In genomic region chr1:1272341-1273151, GRCh38 we compare ENCODE assay signal across 8 cellular contexts. TPM values are rescaled to one million over a fixed set of nuclear protein-coding genes. Genes with fewer than 3 reads are reported as not detected.
A peak's percentile ranks its signal among the peaks of the same experiment; 100 is the strongest.
DNase-seq lines count a peak whose midpoint lies in the region; ATAC-seq and TF ChIP-seq lines count a peak whose summit lies in the region.

No MANE protein-coding gene starts in this region.

- H3K36me3 Mint-ChIP-seq in dendritic cell treated with granulocyte-macrophage colony-stimulating factor and Interleukin-4, amounts not matched to agents 40 ng/mL and 50 ng/mL, for 4 days (ENCODE audit: low read depth) = peaks cover 60% of the 10 kb centered on the region
- H3K36me3 Mint-ChIP-seq in natural killer cell = no peaks in the 10 kb centered on the region

- H3K27ac Mint-ChIP-seq in dendritic cell treated with granulocyte-macrophage colony-stimulating factor and Interleukin-4, amounts not matched to agents 40 ng/mL and 50 ng/mL, for 4 days = peak overlapping the region; percentile 84
- peak overlapping the region; percentile 51 to 58 for H3K27ac Mint-ChIP-seq in natural killer cell

- peak; percentile 6 for ATAC-seq in GM18867 (IDR thresholded peaks at IDR 0.05; ENCODE audit: unreplicated experiment)
- peak in 1 of 3 donors; percentile 5 for ATAC-seq in natural killer cell

- in situ Hi-C loops in G401 (cut with HindIII; ENCODE audit: low sequenced_read_pairs) = no loop called here

- H3K4me3 Mint-ChIP-seq in dendritic cell treated with granulocyte-macrophage colony-stimulating factor and Interleukin-4, amounts not matched to agents 40 ng/mL and 50 ng/mL, for 4 days = peak overlapping the region; percentile 86
- H3K4me3 Mint-ChIP-seq in natural killer cell = peak overlapping the region; percentile 84

- TF ChIP-seq POLR2A in erythroblast (IDR thresholded peaks at IDR 0.05; ENCODE audit: low read length) = no peak

- no peaks in the 10 kb centered on the region for H3K27me3 Mint-ChIP-seq in dendritic cell treated with granulocyte-macrophage colony-stimulating factor and Interleukin-4, amounts not matched to agents 40 ng/mL and 50 ng/mL, for 4 days
- H3K27me3 Mint-ChIP-seq in natural killer cell (ENCODE audit: low read depth in 2 of 2) = no peaks in the 10 kb centered on the region

- TF ChIP-seq CTCF in natural killer cell (IDR thresholded peaks at IDR 0.05) = no peak

- peaks cover 44% of the 10 kb centered on the region for H3K4me1 Mint-ChIP-seq in dendritic cell treated with granulocyte-macrophage colony-stimulating factor and Interleukin-4, amounts not matched to agents 40 ng/mL and 50 ng/mL, for 4 days (ENCODE audit: low read depth)
- peaks cover 28 to 44% of the 10 kb centered on the region in 2 donors for H3K4me1 Mint-ChIP-seq in natural killer cell

- peak; percentile 14 for DNase-seq in NCI-H2196 treated with DMSO at 0.1 percent for 48 hours (lab: John Stamatoyannopoulos, UW; ENCODE audit: unreplicated experiment)
- no peak for DNase-seq in natural killer cell
- DNase-seq in G401 (ENCODE audit: low spot score) = no peak
- DNase-seq in erythroblast (lab: John Stamatoyannopoulos, UW) = no peak
- no peak for DNase-seq in pons (ENCODE audit: low spot score)
- no peak for DNase-seq in DMS 273 treated with DMSO at 0.1 percent for 48 hours (lab: John Stamatoyannopoulos, UW)

- no peaks in the 10 kb centered on the region for H3K9me3 Mint-ChIP-seq in dendritic cell treated with granulocyte-macrophage colony-stimulating factor and Interleukin-4, amounts not matched to agents 40 ng/mL and 50 ng/mL, for 4 days
- no peaks in the 10 kb centered on the region for H3K9me3 Mint-ChIP-seq in natural killer cell

- intact Hi-C loops in dendritic cell treated with granulocyte-macrophage colony-stimulating factor and Interleukin-4, amounts not matched to agents 40 ng/mL and 50 ng/mL, for 4 days (cut with micrococcal nuclease) = no loop called here
- intact Hi-C loops in natural killer cell (cut with micrococcal nuclease) = loop anchor here (5.0 kb wide), 2 partner anchors 35 to 155 kb away; partner anchors contain the start of genes ACAP3, C1orf159 and PUSL1

RNA-seq across cellular contexts. Expression of gene UBE2J2, which starts 1.1 kb away (rescaled TPM):
- total RNA-seq in natural killer cell = 10 to 100 TPM; 66.0 to 84.2 (median 78.1) TPM
- 88.4 and 102 TPM in 2 replicates for total RNA-seq in G401 (2014; rRNA removed; shearing (Covaris generic))

RNA-seq across cellular contexts. Expression of gene SCNN1D, which starts 7.7 kb away (rescaled TPM):
- 10 to 100 TPM in 1 of 3 donors, 1 to 10 TPM in 2; 6.9 to 13.1 (median 9.4) TPM for total RNA-seq in natural killer cell
- total RNA-seq in G401 (2014; rRNA removed; shearing (Covaris generic)) = 0.71 and 1.2 TPM in 2 replicates

RNA-seq across cellular contexts. Expression of gene C1QTNF12, which starts 26.0 kb away (rescaled TPM):
- total RNA-seq in natural killer cell = 1 to 10 TPM; 2.6 to 4.1 (median 4.1) TPM
- 5.1 and 13.3 TPM in 2 replicates for total RNA-seq in G401 (2014; rRNA removed; shearing (Covaris generic))

RNA-seq across cellular contexts. Expression of gene ACAP3, which starts 35.2 kb away (rescaled TPM):
- total RNA-seq in natural killer cell = 10 to 100 TPM; 56.1 to 59.7 (median 59.0) TPM
- total RNA-seq in G401 (2014; rRNA removed; shearing (Covaris generic)) = 23.6 and 33.8 TPM in 2 replicates

RNA-seq across cellular contexts. Expression of gene PUSL1, which starts 35.9 kb away (rescaled TPM):
- total RNA-seq in natural killer cell = 10 to 100 TPM; 11.1 to 13.0 (median 12.9) TPM
- 66.7 and 84.9 TPM in 2 replicates for total RNA-seq in G401 (2014; rRNA removed; shearing (Covaris generic))
